8 cellular contexts compared by ENCODE assay signal in genomic region chr4:4182835-4183568, GRCh38. TPM values are rescaled to one million over a fixed set of nuclear protein-coding genes. Genes with fewer than 3 reads are reported as not detected.
DNase-seq lines count a peak whose midpoint lies in the region; ATAC-seq and TF ChIP-seq lines count a peak whose summit lies in the region.

No MANE protein-coding gene starts in this region.

- peak; percentile 32 to 80 (median 61) for TF ChIP-seq CTCF in right lobe of liver (IDR thresholded peaks at IDR 0.05)
- peak in 2 of 4 experiments; percentile 19 to 43 for TF ChIP-seq CTCF in prostate gland (IDR thresholded peaks at IDR 0.05)

- CTCF ChIA-PET in HEK293T (lab: Yijun Ruan, JAX) = interaction anchor here (0.6 to 1.2 kb wide), 11 partner anchors 11 to 703 kb away, joined by 3 to 9 read pairs (median 3); partner anchors contain the start of gene TMEM128

- no peak overlapping the region for H3K27ac ChIP-seq in right lobe of liver
- no peak overlapping the region for H3K27ac ChIP-seq in prostate gland

- no peaks in the 10 kb centered on the region for H3K4me1 ChIP-seq in adipocyte (ENCODE audit: control insufficient read depth, insufficient read depth, low read length)
- H3K4me1 ChIP-seq in right lobe of liver = no peaks in the 10 kb centered on the region
- no peaks in the 10 kb centered on the region for H3K4me1 ChIP-seq in prostate gland (replicated peaks)

- intact Hi-C loops in right lobe of liver (cut with DNase I) = no loop called here
- intact Hi-C loops in prostate gland (cut with DNase I) = no loop called here

- TF ChIP-seq POLR2A in right lobe of liver (IDR thresholded peaks at IDR 0.05) (no peak), prostate gland (IDR thresholded peaks at IDR 0.05) (no peak)

- no peaks in the 10 kb centered on the region for H3K36me3 ChIP-seq in adipocyte (ENCODE audit: control insufficient read depth, insufficient read depth, low read length, severe bottlenecking)
- H3K36me3 ChIP-seq in right lobe of liver = no peaks in the 10 kb centered on the region
- H3K36me3 ChIP-seq in prostate gland = no peaks in the 10 kb centered on the region

- H3K4me3 ChIP-seq in adipocyte (ENCODE audit: low read length) (no peak overlapping the region), right lobe of liver (no peak overlapping the region), prostate gland (no peak overlapping the region)

- H3K9me3 ChIP-seq in adipocyte (ENCODE audit: control insufficient read depth, low read length) (no peaks in the 10 kb centered on the region), right lobe of liver (no peaks in the 10 kb centered on the region), prostate gland (no peaks in the 10 kb centered on the region)

- H3K27me3 ChIP-seq in adipocyte (replicated peaks; ENCODE audit: control insufficient read depth, insufficient read depth, low read length) (peaks cover 12% of the 10 kb centered on the region), right lobe of liver (no peaks in the 10 kb centered on the region), prostate gland (replicated peaks; ENCODE audit: insufficient read depth) (no peaks in the 10 kb centered on the region)

- DNase-seq in NCI-H526 (lab: John Stamatoyannopoulos, UW) = peak; percentile 20 to 73
- DNase-seq in NCI-H526 treated with DMSO at 0.1 percent for 48 hours (lab: John Stamatoyannopoulos, UW) = no peak
- DNase-seq in HEK293T (ENCODE audit: extremely low spot score) = peak; percentile 65
- peak; percentile 7 for DNase-seq in adipocyte (ENCODE audit: low read depth)
- peak in 2 of 3 donors; percentile 42 to 64 for DNase-seq in right lobe of liver
- no peak for DNase-seq in prostate gland (ENCODE audit: low spot score)
- no peak for DNase-seq in RKO (ENCODE audit: low spot score)

- ATAC-seq in right lobe of liver = peak in 1 of 4 donors; percentile 35
- ATAC-seq in GM18511 (IDR thresholded peaks at IDR 0.05; ENCODE audit: unreplicated experiment) = no peak

- POLR2A ChIA-PET in HEK293T (lab: Yijun Ruan, JAX) = interaction anchor here (0.7 kb wide), 1 partner anchor 66 kb away, joined by 3 read pairs; no protein-coding TSS in a partner anchor

- WGBS in right lobe of liver (ENCODE audit: insufficient coverage, low coverage, low lambda C conversion rate, missing lambda C conversion rate) = 22% methylated on average over 11 of the region's 19 CpGs
- WGBS in prostate gland = 32% methylated on average over 19 of the region's 19 CpGs

- H3K9ac ChIP-seq in adipocyte (ENCODE audit: low read length) = no peak overlapping the region

TF ChIP-seq in HEK293T, 16 proteins besides CTCF, POLR2A, EP300 and RAD21:
- no peak for TF ChIP-seq PKNOX1 (IDR thresholded peaks at IDR 0.05)
- no peak for TF ChIP-seq FOXA1 (IDR thresholded peaks at IDR 0.05)
- TF ChIP-seq NFRKB (IDR thresholded peaks at IDR 0.05) = no peak
- no peak for TF ChIP-seq FOXK2 (IDR thresholded peaks at IDR 0.05)
- TF ChIP-seq ARNT (IDR thresholded peaks at IDR 0.05) = no peak
- TF ChIP-seq CTBP1 (IDR thresholded peaks at IDR 0.05; ENCODE audit: borderline replicate concordance) = no peak
- no peak for TF ChIP-seq SP1 (IDR thresholded peaks at IDR 0.05)
TF ChIP-seq in HEK293T: peak in this region for 0.

RNA-seq across cellular contexts. Expression of gene OTOP1, which starts 43.7 kb away (rescaled TPM):
- not detected for total RNA-seq in right lobe of liver
- not detected for total RNA-seq in prostate gland

Comparison
In these comparisons a context has a peak if more than half of its experiments do, and no peak if none do; other contexts are left out.
1. DNase-seq: peak in NCI-H526 (2 of 2), HEK293T (single experiment), adipocyte (single experiment) and right lobe of liver (2 of 3); none in NCI-H526 treated with DMSO at 0.1 percent for 48 hours (single experiment), prostate gland (single experiment) and RKO (single experiment).